Comparison of ENCODE assay signal across 6 cellular contexts in genomic region chr14:29817767-29818166, GRCh38.
"Had no signal": no experiment of that assay in that cellular context is flagged by ENCODE, and none has a peak within 500 bp of the region (broad histone marks: within the 10 kb centered on the region; RNA-seq: fewer than 3 reads in every experiment).

No MANE protein-coding gene starts in this region.

- H3K9me3 ChIP-seq: HAP-1 had no signal

- DNase-seq: GM23248, H7, IMR-90, KG1 had no signal

- H3K27ac ChIP-seq: GM23248 had no signal

- H3K36me3 ChIP-seq: HAP-1 had no signal

- H3K4me3 ChIP-seq: GM23248, HAP-1, K562 had no signal
